Comparison of ENCODE assay signal across 1 cellular context in the genomic region with DNA sequence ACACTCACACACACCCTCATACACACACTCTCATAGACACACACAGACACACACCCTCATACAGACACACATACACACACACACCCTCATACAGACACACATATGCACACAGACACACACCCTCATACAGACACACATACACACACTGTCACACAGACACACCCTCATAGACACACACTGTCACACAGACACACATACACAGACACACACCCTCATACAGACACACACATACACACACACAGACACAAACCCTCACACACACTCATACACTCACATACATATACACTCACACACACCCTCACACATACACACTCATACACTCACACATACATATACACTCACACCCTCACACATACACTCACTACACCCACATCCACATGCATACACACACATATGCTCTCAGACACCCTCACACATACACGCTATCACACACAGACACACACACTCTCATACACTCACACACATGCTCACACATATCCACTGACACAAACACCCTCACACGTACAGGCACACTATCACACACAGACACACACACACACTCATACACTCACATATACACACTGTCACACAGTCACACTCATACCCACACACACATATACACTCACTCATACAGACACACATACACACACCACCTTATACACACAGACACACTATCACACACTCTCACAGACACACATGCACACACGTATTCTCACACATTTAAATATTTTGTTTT.
A peak's percentile ranks its signal among the peaks of the same experiment; 100 is the strongest.
TF ChIP-seq lines count a peak whose summit lies in the region.

No MANE protein-coding gene starts in this region.

TF ChIP-seq in K562, 482 proteins besides CTCF, POLR2A, EP300 and RAD21:
- TF ChIP-seq, protein P1, sequence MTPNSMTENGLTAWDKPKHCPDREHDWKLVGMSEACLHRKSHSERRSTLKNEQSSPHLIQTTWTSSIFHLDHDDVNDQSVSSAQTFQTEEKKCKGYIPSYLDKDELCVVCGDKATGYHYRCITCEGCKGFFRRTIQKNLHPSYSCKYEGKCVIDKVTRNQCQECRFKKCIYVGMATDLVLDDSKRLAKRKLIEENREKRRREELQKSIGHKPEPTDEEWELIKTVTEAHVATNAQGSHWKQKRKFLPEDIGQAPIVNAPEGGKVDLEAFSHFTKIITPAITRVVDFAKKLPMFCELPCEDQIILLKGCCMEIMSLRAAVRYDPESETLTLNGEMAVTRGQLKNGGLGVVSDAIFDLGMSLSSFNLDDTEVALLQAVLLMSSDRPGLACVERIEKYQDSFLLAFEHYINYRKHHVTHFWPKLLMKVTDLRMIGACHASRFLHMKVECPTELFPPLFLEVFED (CRISPR knock-in tag; conservative IDR thresholded peaks at IDR 0.05): no peak
- TF ChIP-seq, protein P2, sequence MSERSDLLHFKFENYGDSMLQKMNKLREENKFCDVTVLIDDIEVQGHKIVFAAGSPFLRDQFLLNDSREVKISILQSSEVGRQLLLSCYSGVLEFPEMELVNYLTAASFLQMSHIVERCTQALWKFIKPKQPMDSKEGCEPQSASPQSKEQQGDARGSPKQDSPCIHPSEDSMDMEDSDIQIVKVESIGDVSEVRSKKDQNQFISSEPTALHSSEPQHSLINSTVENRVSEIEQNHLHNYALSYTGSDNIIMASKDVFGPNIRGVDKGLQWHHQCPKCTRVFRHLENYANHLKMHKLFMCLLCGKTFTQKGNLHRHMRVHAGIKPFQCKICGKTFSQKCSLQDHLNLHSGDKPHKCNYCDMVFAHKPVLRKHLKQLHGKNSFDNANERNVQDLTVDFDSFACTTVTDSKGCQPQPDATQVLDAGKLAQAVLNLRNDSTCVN (CRISPR knock-in tag; IDR thresholded peaks at IDR 0.05): 0 out of 2 replicates have a peak, but pooled peaks have one; percentile 7
- TF ChIP-seq TAF9B (IDR thresholded peaks at IDR 0.05; ENCODE audit: partially characterized antibody): no peak
- peak; percentile 12; the same call in 1 of the 2 replicates for TF ChIP-seq MYBL2 (IDR thresholded peaks at IDR 0.05; ENCODE audit: low read depth)
- TF ChIP-seq MYBL2 (CRISPR knock-in tag; IDR thresholded peaks at IDR 0.05; ENCODE audit: borderline replicate concordance): no peak
- no peak for TF ChIP-seq ZKSCAN8 (CRISPR knock-in tag; IDR thresholded peaks at IDR 0.05)
- TF ChIP-seq, protein P3, sequence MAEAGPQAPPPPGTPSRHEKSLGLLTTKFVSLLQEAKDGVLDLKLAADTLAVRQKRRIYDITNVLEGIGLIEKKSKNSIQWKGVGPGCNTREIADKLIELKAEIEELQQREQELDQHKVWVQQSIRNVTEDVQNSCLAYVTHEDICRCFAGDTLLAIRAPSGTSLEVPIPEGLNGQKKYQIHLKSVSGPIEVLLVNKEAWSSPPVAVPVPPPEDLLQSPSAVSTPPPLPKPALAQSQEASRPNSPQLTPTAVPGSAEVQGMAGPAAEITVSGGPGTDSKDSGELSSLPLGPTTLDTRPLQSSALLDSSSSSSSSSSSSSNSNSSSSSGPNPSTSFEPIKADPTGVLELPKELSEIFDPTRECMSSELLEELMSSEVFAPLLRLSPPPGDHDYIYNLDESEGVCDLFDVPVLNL (CRISPR knock-in tag; IDR thresholded peaks at IDR 0.05; ENCODE audit: low read depth): 0 out of 2 replicates have a peak, but pooled peaks have one; percentile 24
- TF ChIP-seq, protein P4, sequence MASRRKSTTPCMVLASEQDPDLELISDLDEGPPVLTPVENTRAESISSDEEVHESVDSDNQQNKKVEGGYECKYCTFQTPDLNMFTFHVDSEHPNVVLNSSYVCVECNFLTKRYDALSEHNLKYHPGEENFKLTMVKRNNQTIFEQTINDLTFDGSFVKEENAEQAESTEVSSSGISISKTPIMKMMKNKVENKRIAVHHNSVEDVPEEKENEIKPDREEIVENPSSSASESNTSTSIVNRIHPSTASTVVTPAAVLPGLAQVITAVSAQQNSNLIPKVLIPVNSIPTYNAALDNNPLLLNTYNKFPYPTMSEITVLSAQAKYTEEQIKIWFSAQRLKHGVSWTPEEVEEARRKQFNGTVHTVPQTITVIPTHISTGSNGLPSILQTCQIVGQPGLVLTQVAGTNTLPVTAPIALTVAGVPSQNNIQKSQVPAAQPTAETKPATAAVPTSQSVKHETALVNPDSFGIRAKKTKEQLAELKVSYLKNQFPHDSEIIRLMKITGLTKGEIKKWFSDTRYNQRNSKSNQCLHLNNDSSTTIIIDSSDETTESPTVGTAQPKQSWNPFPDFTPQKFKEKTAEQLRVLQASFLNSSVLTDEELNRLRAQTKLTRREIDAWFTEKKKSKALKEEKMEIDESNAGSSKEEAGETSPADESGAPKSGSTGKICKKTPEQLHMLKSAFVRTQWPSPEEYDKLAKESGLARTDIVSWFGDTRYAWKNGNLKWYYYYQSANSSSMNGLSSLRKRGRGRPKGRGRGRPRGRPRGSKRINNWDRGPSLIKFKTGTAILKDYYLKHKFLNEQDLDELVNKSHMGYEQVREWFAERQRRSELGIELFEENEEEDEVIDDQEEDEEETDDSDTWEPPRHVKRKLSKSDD (conservative IDR thresholded peaks at IDR 0.05; ENCODE audit: low read length): no peak
- TF ChIP-seq BCL6 (CRISPR knock-in tag; IDR thresholded peaks at IDR 0.05): no peak
- TF ChIP-seq HSF4 (CRISPR knock-in tag; IDR thresholded peaks at IDR 0.05; ENCODE audit: borderline replicate concordance): no peak
- TF ChIP-seq, protein P5, sequence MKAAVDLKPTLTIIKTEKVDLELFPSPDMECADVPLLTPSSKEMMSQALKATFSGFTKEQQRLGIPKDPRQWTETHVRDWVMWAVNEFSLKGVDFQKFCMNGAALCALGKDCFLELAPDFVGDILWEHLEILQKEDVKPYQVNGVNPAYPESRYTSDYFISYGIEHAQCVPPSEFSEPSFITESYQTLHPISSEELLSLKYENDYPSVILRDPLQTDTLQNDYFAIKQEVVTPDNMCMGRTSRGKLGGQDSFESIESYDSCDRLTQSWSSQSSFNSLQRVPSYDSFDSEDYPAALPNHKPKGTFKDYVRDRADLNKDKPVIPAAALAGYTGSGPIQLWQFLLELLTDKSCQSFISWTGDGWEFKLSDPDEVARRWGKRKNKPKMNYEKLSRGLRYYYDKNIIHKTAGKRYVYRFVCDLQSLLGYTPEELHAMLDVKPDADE (conservative IDR thresholded peaks at IDR 0.05; ENCODE audit: control insufficient read depth, low read depth, low read length): no peak
- TF ChIP-seq, protein P6, sequence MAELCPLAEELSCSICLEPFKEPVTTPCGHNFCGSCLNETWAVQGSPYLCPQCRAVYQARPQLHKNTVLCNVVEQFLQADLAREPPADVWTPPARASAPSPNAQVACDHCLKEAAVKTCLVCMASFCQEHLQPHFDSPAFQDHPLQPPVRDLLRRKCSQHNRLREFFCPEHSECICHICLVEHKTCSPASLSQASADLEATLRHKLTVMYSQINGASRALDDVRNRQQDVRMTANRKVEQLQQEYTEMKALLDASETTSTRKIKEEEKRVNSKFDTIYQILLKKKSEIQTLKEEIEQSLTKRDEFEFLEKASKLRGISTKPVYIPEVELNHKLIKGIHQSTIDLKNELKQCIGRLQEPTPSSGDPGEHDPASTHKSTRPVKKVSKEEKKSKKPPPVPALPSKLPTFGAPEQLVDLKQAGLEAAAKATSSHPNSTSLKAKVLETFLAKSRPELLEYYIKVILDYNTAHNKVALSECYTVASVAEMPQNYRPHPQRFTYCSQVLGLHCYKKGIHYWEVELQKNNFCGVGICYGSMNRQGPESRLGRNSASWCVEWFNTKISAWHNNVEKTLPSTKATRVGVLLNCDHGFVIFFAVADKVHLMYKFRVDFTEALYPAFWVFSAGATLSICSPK (IDR thresholded peaks at IDR 0.05; ENCODE audit: borderline replicate concordance): peak; percentile 54; the same call in 1 of the 2 replicates
- TF ChIP-seq DDX20 (tag; IDR thresholded peaks at IDR 0.05; ENCODE audit: low read depth): no peak
- TF ChIP-seq SAFB2 (IDR thresholded peaks at IDR 0.05; ENCODE audit: borderline replicate concordance, low read depth, low read length, severe bottlenecking): no peak
- TF ChIP-seq SRSF7 (optimal IDR thresholded peaks at IDR 0.05; ENCODE audit: low read depth, low read length): no peak
- 0 out of 2 replicates have a peak, but pooled peaks have one; percentile 12 for TF ChIP-seq LARP7 (IDR thresholded peaks at IDR 0.05)
- 0 out of 2 replicates have a peak, but pooled peaks have one; percentile 7 for TF ChIP-seq BCOR (IDR thresholded peaks at IDR 0.05)
- TF ChIP-seq SMARCC2 (IDR thresholded peaks at IDR 0.05; ENCODE audit: low read depth): no peak
- TF ChIP-seq HDAC6 (IDR thresholded peaks at IDR 0.05; ENCODE audit: low read depth, low read length): no peak
- no peak for TF ChIP-seq SAFB (IDR thresholded peaks at IDR 0.05; ENCODE audit: borderline replicate concordance, low read depth, low read length)
- no peak for TF ChIP-seq ARID2 (IDR thresholded peaks at IDR 0.05)
- TF ChIP-seq PHB2 (IDR thresholded peaks at IDR 0.05; ENCODE audit: low read depth): 0 out of 2 replicates have a peak, but pooled peaks have one; percentile 11
- no peak for TF ChIP-seq PRMT5 (CRISPR knock-in tag; IDR thresholded peaks at IDR 0.05)
- no peak for TF ChIP-seq CCAR2 (IDR thresholded peaks at IDR 0.05; ENCODE audit: low read depth, low read length)
